Comparison of ENCODE assay signal across 1 cellular context in genomic region chr2:144504191-144504590, GRCh38.
TF ChIP-seq lines count a peak whose summit lies in the region.

No MANE protein-coding gene starts in this region.

TF ChIP-seq in GM12891, 5 proteins besides CTCF, POLR2A, EP300 and RAD21:
- TF ChIP-seq POLR2AphosphoS5 (IDR thresholded peaks at IDR 0.05; ENCODE audit: low read depth, low read length) = no peak
- TF ChIP-seq TAF1 (IDR thresholded peaks at IDR 0.05; ENCODE audit: low read depth, low read length) = no peak
